Comparison of ENCODE assay signal across 8 cellular contexts in the genomic region with DNA sequence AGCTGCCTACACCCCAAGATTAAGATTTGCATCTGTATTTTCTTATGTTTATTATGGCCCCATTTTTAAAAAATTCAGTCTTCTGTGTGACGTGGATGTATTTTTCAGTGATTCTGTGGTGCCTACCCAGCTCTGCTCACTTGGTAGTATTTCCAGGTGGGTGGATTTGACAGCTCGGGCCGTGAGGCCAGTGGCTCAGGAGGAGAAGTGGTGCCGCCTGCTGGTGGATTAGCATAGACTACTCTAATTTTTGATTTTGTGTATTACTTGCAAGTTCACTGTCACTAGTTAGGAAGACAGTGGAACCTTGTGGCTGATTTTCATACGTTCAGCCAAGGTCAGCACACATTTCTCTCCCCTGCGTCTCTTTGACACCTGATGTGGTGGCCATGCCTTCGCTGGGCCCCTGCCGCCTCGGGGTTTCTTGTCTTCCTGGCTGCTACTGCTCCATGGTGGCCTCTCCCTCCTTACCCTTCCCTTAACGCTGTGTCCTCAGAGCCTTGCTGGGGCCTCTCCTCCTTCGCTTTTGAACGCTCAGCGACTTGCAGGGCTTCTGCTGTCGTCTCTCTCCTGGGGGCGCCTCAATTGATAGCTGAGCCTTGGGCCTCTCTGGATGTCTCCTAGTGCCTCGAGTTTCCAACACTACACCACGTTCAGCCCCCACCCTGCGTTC.
A peak's percentile ranks its signal among the peaks of the same experiment; 100 is the strongest.
DNase-seq lines count a peak whose midpoint lies in the region; ATAC-seq and TF ChIP-seq lines count a peak whose summit lies in the region.
"Had no signal": no experiment of that assay in that cellular context is flagged by ENCODE, and none has a peak within 500 bp of the region (broad histone marks: within the 10 kb centered on the region; RNA-seq: fewer than 3 reads in every experiment).

No MANE protein-coding gene starts in this region.

- H2AFZ ChIP-seq in osteoblast (ENCODE audit: low read length): no peak overlapping the region

- H3K27ac ChIP-seq in foreskin keratinocyte (no peak overlapping the region), osteoblast (ENCODE audit: low read depth, low read length) (no peak overlapping the region), thyroid gland (no peak overlapping the region)
- H3K27ac ChIP-seq: skin epidermis had no signal

- no peaks in the 10 kb centered on the region for H4K20me1 ChIP-seq in osteoblast (ENCODE audit: insufficient read depth, low read length)

- H3K79me2 ChIP-seq in osteoblast (ENCODE audit: insufficient read depth, low read length): no peaks in the 10 kb centered on the region

- no peak overlapping the region for H3K4me3 ChIP-seq in GM12875 (ENCODE audit: low read depth, low read length)
- no peak overlapping the region for H3K4me3 ChIP-seq in osteoblast (ENCODE audit: insufficient read depth, low read length)
- H3K4me3 ChIP-seq in thyroid gland (replicated peaks in 1 of 3): no peak overlapping the region
- H3K4me3 ChIP-seq: skin epidermis had no signal

- no peak for TF ChIP-seq POLR2A in thyroid gland (IDR thresholded peaks at IDR 0.05)

- WGBS in thyroid gland, 2 donors: 57% methylated on average over 18 of the region's 18 CpGs

- peak; percentile 62 for DNase-seq in LoVo (ENCODE audit: low spot score)
- DNase-seq in SK-N-DZ (ENCODE audit: low spot score): peak; percentile 50
- peak; percentile 17 for DNase-seq in activated gamma-delta T cell (lab: John Stamatoyannopoulos, UW)
- peak; percentile 11 to 53 for DNase-seq in foreskin keratinocyte
- peak; percentile 98 for DNase-seq in osteoblast (ENCODE audit: insufficient read length, low spot score, missing footprints)
- DNase-seq in thyroid gland: peak; percentile 88 to 93

- ATAC-seq in foreskin keratinocyte: peak; percentile 74

- H3K36me3 ChIP-seq in osteoblast (ENCODE audit: insufficient read depth, low read length) (peaks cover 5% of the 10 kb centered on the region), thyroid gland (peaks cover 6 to 21% of the 10 kb centered on the region in 2 donors)

- TF ChIP-seq CTCF in GM12875 (IDR thresholded peaks at IDR 0.05; ENCODE audit: borderline replicate concordance, insufficient read depth, low read depth, low read length): peak; percentile 77; the same call in 1 of the 2 replicates
- peak; percentile 95 for TF ChIP-seq CTCF in foreskin keratinocyte (conservative IDR thresholded peaks at IDR 0.05)
- TF ChIP-seq CTCF in osteoblast (IDR thresholded peaks at IDR 0.05; ENCODE audit: extremely low read depth, low read depth, low read length): peak; percentile 92
- TF ChIP-seq CTCF in thyroid gland (IDR thresholded peaks at IDR 0.05): peak; percentile 56 to 97 (median 90)

- H3K4me1 ChIP-seq in foreskin keratinocyte: no peaks in the 10 kb centered on the region
- no peaks in the 10 kb centered on the region for H3K4me1 ChIP-seq in osteoblast (ENCODE audit: insufficient read depth, low read length)
- peaks cover 0 to 4% of the 10 kb centered on the region in 2 donors for H3K4me1 ChIP-seq in thyroid gland

- no peak overlapping the region for H3K4me2 ChIP-seq in osteoblast (ENCODE audit: insufficient read depth, low read length)

- intact Hi-C loops in thyroid gland (cut with DNase I): loop anchor here (2.0 to 10.0 kb wide), 3 partner anchors 41 to 169 kb away; partner anchors contain the start of gene DGKD

- H3K9me3 ChIP-seq in osteoblast (ENCODE audit: low read depth, low read length) (no peaks in the 10 kb centered on the region), thyroid gland (no peaks in the 10 kb centered on the region)

- no peaks in the 10 kb centered on the region for H3K27me3 ChIP-seq in foreskin keratinocyte
- no peaks in the 10 kb centered on the region for H3K27me3 ChIP-seq in osteoblast (ENCODE audit: insufficient read depth, low read length)
- H3K27me3 ChIP-seq in thyroid gland: no peaks in the 10 kb centered on the region

Comparison
In these comparisons a context has a peak if more than half of its experiments do, and no peak if none do; other contexts are left out.
1. DNase-seq: peak in every context shown above with its lines; median percentile 98 in osteoblast; 90 in thyroid gland; 62 in LoVo; 50 in SK-N-DZ; 32 in foreskin keratinocyte; 17 in activated gamma-delta T cell.